Comparison of ENCODE assay signal across 13 cellular contexts in genomic region chr4:177384856-177385396, GRCh38.
"Had no signal": no experiment of that assay in that cellular context is flagged by ENCODE, and none has a peak within 500 bp of the region (broad histone marks: within the 10 kb centered on the region; RNA-seq: fewer than 3 reads in every experiment).

No MANE protein-coding gene starts in this region.

- H3K4me3 ChIP-seq: cardiac muscle cell, colonic mucosa, esophagus squamous epithelium, left ventricle myocardium inferior, skin epidermis, uterus had no signal

- H3K27me3 ChIP-seq: cardiac muscle cell, colonic mucosa, esophagus squamous epithelium, uterus had no signal

- H3K9me3 ChIP-seq: colonic mucosa, esophagus squamous epithelium, left ventricle myocardium inferior, uterus had no signal

- H3K27ac ChIP-seq: cardiac muscle cell, colonic mucosa, esophagus squamous epithelium, left ventricle myocardium inferior, skin epidermis, uterus had no signal

- ATAC-seq: activated naive CD8-positive, alpha-beta T cell treated with anti-CD3 and anti-CD28 coated beads, Interleukin-2, amount 50 U/mL, for 24 hours had no signal

- H3K36me3 ChIP-seq: cardiac muscle cell, colonic mucosa, esophagus squamous epithelium, left ventricle myocardium inferior, uterus had no signal

- H3K4me1 ChIP-seq: colonic mucosa, esophagus squamous epithelium, left ventricle myocardium inferior, uterus had no signal

- DNase-seq: activated CD4-positive, alpha-beta T cell treated with anti-CD3 and anti-CD28 coated beads, Interleukin-2, amount 50 U/mL, for 48 hours; activated naive CD8-positive, alpha-beta T cell treated with anti-CD3 and anti-CD28 coated beads, Interleukin-2, amount 50 U/mL, for 24 hours; activated T-cell treated with anti-CD3 and anti-CD28 coated beads, Interleukin-2, amount 50 U/mL, for 48 hours; colonic mucosa; esophagus squamous epithelium; foreskin melanocyte; head of caudate nucleus; left ventricle myocardium inferior; mesendoderm; uterus had no signal

- H3K9me3 Mint-ChIP-seq: activated naive CD8-positive, alpha-beta T cell treated with anti-CD3 and anti-CD28 coated beads, Interleukin-2, amount 50 U/mL, for 24 hours; neural crest cell had no signal

- H3K27ac Mint-ChIP-seq: activated naive CD8-positive, alpha-beta T cell treated with anti-CD3 and anti-CD28 coated beads, Interleukin-2, amount 50 U/mL, for 24 hours had no signal

- H3K4me3 Mint-ChIP-seq: activated naive CD8-positive, alpha-beta T cell treated with anti-CD3 and anti-CD28 coated beads, Interleukin-2, amount 50 U/mL, for 24 hours; neural crest cell had no signal

- H3K4me1 Mint-ChIP-seq: activated naive CD8-positive, alpha-beta T cell treated with anti-CD3 and anti-CD28 coated beads, Interleukin-2, amount 50 U/mL, for 24 hours; neural crest cell had no signal
